ENCODE assay signal across 1 cellular context in genomic region chr17:47686661-47687327, GRCh38.
TF ChIP-seq lines count a peak whose summit lies in the region.

No MANE protein-coding gene starts in this region.

TF ChIP-seq in K562, 482 proteins besides CTCF, POLR2A, EP300 and RAD21:
- TF ChIP-seq POLR2AphosphoS5 (IDR thresholded peaks at IDR 0.05; ENCODE audit: control insufficient read depth, insufficient read depth, low read depth, low read length) = 0 out of 2 replicates have a peak, but pooled peaks have one; percentile 12
- TF ChIP-seq ZNF644 (tag; IDR thresholded peaks at IDR 0.05; ENCODE audit: low read depth) = no peak
- TF ChIP-seq ZNF717 (CRISPR knock-in tag; IDR thresholded peaks at IDR 0.05) = no peak
TF ChIP-seq in K562: peak in this region for 1.
